ENCODE assay signal across 23 cellular contexts in the genomic region with DNA sequence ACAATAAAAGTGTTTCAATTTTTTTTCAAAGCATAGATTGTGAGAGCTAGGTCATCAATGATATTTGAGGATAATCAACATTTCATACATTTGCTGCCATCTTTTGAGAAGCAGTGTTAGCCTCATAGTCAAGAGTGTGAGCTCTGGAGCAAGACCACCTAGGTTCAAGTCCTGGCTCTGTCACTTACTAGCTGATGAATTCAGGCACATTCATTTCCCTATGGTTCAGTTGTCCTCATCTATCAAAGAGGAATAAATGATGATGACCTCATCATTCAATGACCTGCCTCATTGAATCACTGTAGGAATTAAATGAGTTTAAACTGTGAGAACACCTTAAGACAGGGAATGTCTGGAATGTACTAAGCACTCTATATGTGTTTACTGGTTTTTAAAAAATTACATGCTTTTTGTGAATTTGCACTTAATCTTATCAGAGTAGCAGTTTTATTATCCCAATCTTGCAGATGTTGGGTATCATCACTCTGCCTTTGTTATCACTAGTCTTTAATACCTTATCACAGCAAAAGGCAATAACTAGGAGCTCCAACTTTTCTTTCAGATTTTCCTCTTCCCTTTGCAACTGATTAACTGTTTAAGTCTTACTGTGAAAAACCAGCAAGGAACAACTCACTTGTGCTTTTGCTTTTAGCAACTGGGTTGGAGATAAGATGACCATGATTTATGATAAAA. TPM values are rescaled to one million over a fixed set of nuclear protein-coding genes. Genes with fewer than 3 reads are reported as not detected.
A peak's percentile ranks its signal among the peaks of the same experiment; 100 is the strongest.
DNase-seq lines count a peak whose midpoint lies in the region; ATAC-seq, FAIRE-seq and TF ChIP-seq lines count a peak whose summit lies in the region.
"Had no signal": no experiment of that assay in that cellular context is flagged by ENCODE, and none has a peak within 500 bp of the region (broad histone marks: within the 10 kb centered on the region; RNA-seq: fewer than 3 reads in every experiment).

No MANE protein-coding gene starts in this region.

- H3K9ac ChIP-seq in astrocyte (ENCODE audit: low read length): no peak overlapping the region

- H3K36me3 ChIP-seq in astrocyte (ENCODE audit: insufficient read depth, low read length): no peaks in the 10 kb centered on the region
- no peaks in the 10 kb centered on the region for H3K36me3 ChIP-seq in small intestine (ENCODE audit: control insufficient read depth in 2 of 2, insufficient read depth in 2 of 2, low read length in 2 of 2)
- H3K36me3 ChIP-seq in esophagus muscularis mucosa: no peaks in the 10 kb centered on the region
- H3K36me3 ChIP-seq in suprapubic skin: no peaks in the 10 kb centered on the region
- H3K36me3 ChIP-seq: BE2C, HAP-1 had no signal

- H3K27ac ChIP-seq in astrocyte (ENCODE audit: low read depth, low read length): no peak overlapping the region
- peak overlapping the region; percentile 49 for H3K27ac ChIP-seq in layer of hippocampus (ENCODE audit: low read depth, low read length)
- no peak overlapping the region for H3K27ac ChIP-seq in small intestine (ENCODE audit: low read depth in 1 of 2, low read length in 1 of 2)
- H3K27ac ChIP-seq in esophagus muscularis mucosa (replicated peaks in 1 of 4): no peak overlapping the region
- no peak overlapping the region for H3K27ac ChIP-seq in suprapubic skin
- H3K27ac ChIP-seq: A549, C4-2B had no signal

- no peak overlapping the region for H3K4me3 Mint-ChIP-seq in astrocyte (ENCODE audit: unreplicated experiment)
- H3K4me3 Mint-ChIP-seq: CD4-positive, alpha-beta memory T cell; GM23338; HFFc6 had no signal

- no peaks in the 10 kb centered on the region for H3K4me1 Mint-ChIP-seq in astrocyte (ENCODE audit: low read depth, unreplicated experiment)
- H3K4me1 Mint-ChIP-seq: CD4-positive, alpha-beta memory T cell had no signal

- no peaks in the 10 kb centered on the region for H3K27me3 ChIP-seq in astrocyte (ENCODE audit: insufficient read depth, low read length)
- H3K27me3 ChIP-seq in layer of hippocampus (ENCODE audit: control insufficient read depth, insufficient read depth, low read length): no peaks in the 10 kb centered on the region
- peaks cover 0 to 2% of the 10 kb centered on the region in 2 donors for H3K27me3 ChIP-seq in small intestine (ENCODE audit: control insufficient read depth in 2 of 2, insufficient read depth in 2 of 2, low read length in 2 of 2)
- peaks cover 0 to 7% (median 3%) of the 10 kb centered on the region in 4 donors for H3K27me3 ChIP-seq in esophagus muscularis mucosa
- H3K27me3 ChIP-seq in suprapubic skin: peaks cover 2% of the 10 kb centered on the region

- in situ Hi-C loops in SK-MEL-5 (cut with HindIII; ENCODE audit: low pct_unique_long_range_greater_than_20kb, low sequenced_read_pairs): no loop called here

- TF ChIP-seq EP300 in esophagus muscularis mucosa (IDR thresholded peaks at IDR 0.05) (no peak), suprapubic skin (IDR thresholded peaks at IDR 0.05) (no peak)

- no peak for ATAC-seq in GM21447 (IDR thresholded peaks at IDR 0.05; ENCODE audit: unreplicated experiment)
- ATAC-seq: A549, GM12878, GM23338 had no signal

- no peaks in the 10 kb centered on the region for H3K27me3 Mint-ChIP-seq in astrocyte (ENCODE audit: low read depth, unreplicated experiment)

- H3K4me1 ChIP-seq in astrocyte (ENCODE audit: insufficient read depth, low read length): no peaks in the 10 kb centered on the region
- H3K4me1 ChIP-seq in small intestine (ENCODE audit: control insufficient read depth in 2 of 2, insufficient read depth in 1 of 2, low read depth in 1 of 2, low read length in 1 of 2): peaks cover 1 to 5% of the 10 kb centered on the region in 2 donors
- no peaks in the 10 kb centered on the region for H3K4me1 ChIP-seq in esophagus muscularis mucosa
- no peaks in the 10 kb centered on the region for H3K4me1 ChIP-seq in suprapubic skin
- H3K4me1 ChIP-seq: A549, BE2C had no signal

- H3K27ac Mint-ChIP-seq in astrocyte (ENCODE audit: unreplicated experiment): no peak overlapping the region
- H3K27ac Mint-ChIP-seq: CD4-positive, alpha-beta memory T cell; GM23338; HFFc6 had no signal

- TF ChIP-seq POLR2A in esophagus muscularis mucosa (IDR thresholded peaks at IDR 0.05; ENCODE audit: low read depth) (no peak), suprapubic skin (IDR thresholded peaks at IDR 0.05) (no peak)

- no peak overlapping the region for H3K4me3 ChIP-seq in astrocyte (ENCODE audit: insufficient read depth, low read depth, low read length)
- H3K4me3 ChIP-seq in small intestine (ENCODE audit: low read depth in 1 of 2, low read length in 2 of 2): no peak overlapping the region
- H3K4me3 ChIP-seq in esophagus muscularis mucosa: no peak overlapping the region
- H3K4me3 ChIP-seq in suprapubic skin: no peak overlapping the region
- H3K4me3 ChIP-seq: GM12878, GM23338, HAP-1 had no signal

- H3K4me2 ChIP-seq in astrocyte (ENCODE audit: low read length): no peak overlapping the region
- H3K4me2 ChIP-seq: GM23338 had no signal

- H4K20me1 ChIP-seq in astrocyte (ENCODE audit: insufficient read depth, low read length): no peaks in the 10 kb centered on the region

- no peaks in the 10 kb centered on the region for H3K9me3 Mint-ChIP-seq in astrocyte (ENCODE audit: unreplicated experiment)

- intact Hi-C loops in esophagus muscularis mucosa (cut with DNase I): no loop called here

- peak; percentile 37 for DNase-seq in SK-MEL-5 (ENCODE audit: low read depth, low spot score)
- peak; percentile 6 for DNase-seq in astrocyte (ENCODE audit: low read depth)
- peak; percentile 42 for DNase-seq in small intestine
- DNase-seq in DMS 273 (lab: John Stamatoyannopoulos, UW; ENCODE audit: unreplicated experiment): no peak
- no peak for DNase-seq in esophagus muscularis mucosa (ENCODE audit: extremely low spot score)
- no peak for DNase-seq in suprapubic skin (ENCODE audit: low spot score in 2 of 2)
- DNase-seq: BE2C; CD4-positive, alpha-beta memory T cell; COR-L47; DMS 273 treated with DMSO at 0.1 percent for 48 hours; HFFc6 had no signal

- no peaks in the 10 kb centered on the region for H3K36me3 Mint-ChIP-seq in astrocyte (ENCODE audit: low read depth, unreplicated experiment)
- H3K36me3 Mint-ChIP-seq: CD4-positive, alpha-beta memory T cell had no signal

- no peak overlapping the region for H2AFZ ChIP-seq in astrocyte (ENCODE audit: low read depth, low read length)
- H2AFZ ChIP-seq: GM23338 had no signal

- TF ChIP-seq CTCF in astrocyte (IDR thresholded peaks at IDR 0.05; ENCODE audit: insufficient read depth, low read depth, low read length) (no peak), esophagus muscularis mucosa (IDR thresholded peaks at IDR 0.05) (no peak), suprapubic skin (IDR thresholded peaks at IDR 0.05) (no peak)

- FAIRE-seq in astrocyte (lab: Jason Lieb, UNC): no peak
- no peak for FAIRE-seq in small intestine (lab: Jason Lieb, UNC)
- FAIRE-seq: A549, GM12878, GM18507, HTR-8/SVneo had no signal

- H3K79me2 ChIP-seq in astrocyte (ENCODE audit: insufficient read depth, low read length): no peaks in the 10 kb centered on the region

- no peaks in the 10 kb centered on the region for H3K9me3 ChIP-seq in astrocyte (ENCODE audit: insufficient read depth, low read depth, low read length)
- H3K9me3 ChIP-seq in small intestine (ENCODE audit: control insufficient read depth, low read depth): no peaks in the 10 kb centered on the region
- no peaks in the 10 kb centered on the region for H3K9me3 ChIP-seq in esophagus muscularis mucosa
- H3K9me3 ChIP-seq in suprapubic skin: no peaks in the 10 kb centered on the region
- H3K9me3 ChIP-seq: A549, BE2C, HAP-1 had no signal

RNA-seq across cellular contexts. Expression of gene SLC30A10, which starts 47.4 kb away (rescaled TPM):
- 0.18 TPM in 1 of 2 replicates, not detected in the other for total RNA-seq in SK-MEL-5 (2014; rRNA removed; shearing (Covaris generic))
- 0.15 TPM in 1 of 2 replicates, not detected in the other for polyA plus RNA-seq in SK-MEL-5 (2015; cell fraction: cytosol; rRNA removed)
- polyA plus RNA-seq in SK-MEL-5 (2015; cell fraction: nucleus; rRNA removed): 0.25 and 0.41 TPM in 2 replicates
- not detected in 2 replicates for total RNA-seq in astrocyte
- 1 to 10 TPM; 4.7 to 7.6 (median 6.5) TPM for polyA plus RNA-seq in small intestine
- not detected for total RNA-seq in esophagus muscularis mucosa
- total RNA-seq in suprapubic skin: under 1 TPM in 3 of 4 donors, not detected in 1; 0.30 to 0.86 (median 0.48) TPM
- total RNA-seq: CD4-positive, alpha-beta memory T cell; Daoy; G401; GM12878; HFFc6 had no signal
- polyA plus RNA-seq: AG04450; CD4-positive, alpha-beta memory T cell; GM12878 had no signal

Comparison
In these comparisons a context has a peak if more than half of its experiments do, and no peak if none do; other contexts are left out.
1. DNase-seq: peak in SK-MEL-5 (single experiment), astrocyte (single experiment) and small intestine (single experiment); none in DMS 273 (single experiment), esophagus muscularis mucosa (single experiment) and suprapubic skin (0 of 2).